In the genomic region with DNA sequence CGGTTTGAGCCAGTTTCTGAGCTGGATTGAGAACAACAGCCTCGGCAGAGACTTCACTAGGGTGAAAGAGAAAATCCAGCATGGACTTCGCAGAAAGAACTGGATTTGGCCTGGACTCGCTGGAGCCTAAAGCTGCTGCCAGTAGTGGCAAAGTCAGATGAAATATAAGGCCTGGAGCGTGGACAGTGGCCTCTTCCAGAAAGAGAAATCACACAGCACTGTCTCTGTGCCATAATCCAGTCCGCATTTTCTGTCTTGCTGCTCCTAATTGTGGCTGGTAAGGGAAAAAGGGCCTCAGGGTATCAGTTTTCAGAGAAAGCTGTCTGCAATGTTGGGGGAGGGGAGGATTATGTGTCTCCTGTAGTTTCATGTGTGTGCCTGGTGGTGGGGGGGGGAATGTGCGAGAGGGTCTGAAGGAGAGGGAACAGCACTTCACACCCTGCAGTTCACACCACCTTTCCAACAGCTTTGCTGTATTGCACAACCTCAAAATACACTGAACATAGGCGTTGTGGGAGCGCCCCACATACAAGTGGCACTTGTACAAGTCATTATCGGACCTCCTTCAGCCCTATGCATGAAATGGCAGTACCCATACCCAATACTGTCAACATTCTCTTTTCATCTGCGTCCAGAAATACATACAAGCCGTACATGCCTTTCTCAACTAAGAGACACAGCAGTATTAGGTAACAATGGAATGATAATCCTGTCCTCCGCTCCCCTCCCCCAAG, we compare ENCODE assay signal across 8 cellular contexts.
DNase-seq lines count a peak whose midpoint lies in the region; ATAC-seq and TF ChIP-seq lines count a peak whose summit lies in the region.

No MANE protein-coding gene starts in this region.

- H3K9ac ChIP-seq in iPS-20b (ENCODE audit: low read depth, low read length) = peak overlapping the region; percentile 84
- peak overlapping the region; percentile 81 for H3K9ac ChIP-seq in skeletal muscle satellite cell (ENCODE audit: low read depth, low read length)

- TF ChIP-seq CTCF in GM06990 (IDR thresholded peaks at IDR 0.05; ENCODE audit: insufficient read depth, low read length, poor library complexity, severe bottlenecking) = no peak

- H3K27me3 ChIP-seq in GM06990 (replicated peaks; ENCODE audit: control insufficient read depth, insufficient read depth, low read length) = no peaks in the 10 kb centered on the region
- H3K27me3 ChIP-seq in iPS-20b (ENCODE audit: insufficient read depth, low read length) = no peaks in the 10 kb centered on the region
- no peaks in the 10 kb centered on the region for H3K27me3 ChIP-seq in skeletal muscle satellite cell (ENCODE audit: control insufficient read depth, insufficient read depth, low read length)

- ATAC-seq in HG02840 (IDR thresholded peaks at IDR 0.05; ENCODE audit: low FRiP score, unreplicated experiment) (peak; percentile 48), GM21390 (IDR thresholded peaks at IDR 0.05; ENCODE audit: unreplicated experiment) (no peak)

- H3K9me3 ChIP-seq in iPS-20b (ENCODE audit: insufficient read depth, low read depth, low read length) (no peaks in the 10 kb centered on the region), skeletal muscle satellite cell (replicated peaks; ENCODE audit: low read length) (no peaks in the 10 kb centered on the region)

- H3K36me3 ChIP-seq in GM06990 (ENCODE audit: control insufficient read depth, insufficient read depth, low read length) (no peaks in the 10 kb centered on the region; the same call in 1 of the 2 replicates), iPS-20b (ENCODE audit: insufficient read depth, low read depth, low read length) (no peaks in the 10 kb centered on the region), skeletal muscle satellite cell (ENCODE audit: insufficient read depth, low read length) (no peaks in the 10 kb centered on the region)

- H3K4me2 ChIP-seq in skeletal muscle satellite cell (ENCODE audit: low read length) = peak overlapping the region; percentile 54

- peaks cover 32% of the 10 kb centered on the region for H3K4me1 ChIP-seq in iPS-20b (ENCODE audit: insufficient read depth, low read length)
- peaks cover 50% of the 10 kb centered on the region for H3K4me1 ChIP-seq in skeletal muscle satellite cell (ENCODE audit: control insufficient read depth, insufficient read depth, low read length)

- H3K27ac ChIP-seq in iPS-20b (ENCODE audit: low read length) = peak overlapping the region; percentile 100

- DNase-seq in GM06990 (ENCODE audit: extremely low read depth, insufficient read length) (peak; percentile 83), NCI-H2029 (lab: John Stamatoyannopoulos, UW) (peak; percentile 100), UCSD-AML1 (lab: John Stamatoyannopoulos, UW; ENCODE audit: unreplicated experiment) (peak; percentile 91), brain pericyte (ENCODE audit: low read depth, low spot score) (peak; percentile 96)

- H3K4me3 ChIP-seq in GM06990 (replicated peaks; ENCODE audit: low read depth, low read length) (no peak overlapping the region), iPS-20b (ENCODE audit: low read length) (peak overlapping the region; percentile 59), skeletal muscle satellite cell (ENCODE audit: low read length) (peak overlapping the region; percentile 30)
